8 cellular contexts compared by ENCODE assay signal in the genomic region with DNA sequence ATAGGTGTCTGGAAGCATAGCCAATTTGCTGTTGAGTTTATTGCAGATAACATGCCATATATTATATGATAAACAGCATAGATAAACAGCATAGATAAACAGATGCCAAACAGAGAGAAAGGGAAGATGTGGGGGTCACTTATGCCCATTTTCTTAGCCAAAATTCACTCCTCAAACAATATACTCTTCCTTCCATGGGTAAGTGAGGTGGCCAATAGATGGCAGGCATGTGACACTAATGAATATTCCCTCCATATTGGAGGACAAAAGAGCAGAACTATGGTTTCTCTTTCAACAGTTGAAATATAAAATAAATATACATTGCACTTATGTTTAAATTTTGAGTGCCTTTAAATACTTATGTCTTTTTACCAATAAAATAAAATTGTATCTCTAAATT.
DNase-seq lines count a peak whose midpoint lies in the region; ATAC-seq and TF ChIP-seq lines count a peak whose summit lies in the region.
"Had no signal": no experiment of that assay in that cellular context is flagged by ENCODE, and none has a peak within 500 bp of the region (broad histone marks: within the 10 kb centered on the region; RNA-seq: fewer than 3 reads in every experiment).

No MANE protein-coding gene starts in this region.

- no peak overlapping the region for H3K4me3 Mint-ChIP-seq in chondrocyte (ENCODE audit: unreplicated experiment)
- H3K4me3 Mint-ChIP-seq: activated naive CD8-positive, alpha-beta T cell treated with anti-CD3 and anti-CD28 coated beads for 36 hours had no signal

- intact Hi-C loops in posterior cingulate gyrus (cut with DNase I), result no loop called here

- peak; percentile 80 for TF ChIP-seq CTCF in LNCaP clone FGC (IDR thresholded peaks at IDR 0.05; ENCODE audit: control insufficient read depth, extremely low read depth, insufficient read depth)
- peak; percentile 76 for TF ChIP-seq CTCF in chondrocyte (IDR thresholded peaks at IDR 0.05)

- H3K4me1 Mint-ChIP-seq in chondrocyte (ENCODE audit: low read depth), result no peaks in the 10 kb centered on the region
- H3K4me1 Mint-ChIP-seq: activated naive CD8-positive, alpha-beta T cell treated with anti-CD3 and anti-CD28 coated beads for 36 hours had no signal

- no peaks in the 10 kb centered on the region for H3K27me3 Mint-ChIP-seq in chondrocyte (ENCODE audit: low read depth)
- H3K27me3 Mint-ChIP-seq: activated naive CD8-positive, alpha-beta T cell treated with anti-CD3 and anti-CD28 coated beads for 36 hours had no signal

- peaks cover 2% of the 10 kb centered on the region for H3K36me3 Mint-ChIP-seq in chondrocyte (ENCODE audit: low read depth)
- H3K36me3 Mint-ChIP-seq: activated naive CD8-positive, alpha-beta T cell treated with anti-CD3 and anti-CD28 coated beads for 36 hours had no signal

- DNase-seq in LNCaP clone FGC (ENCODE audit: low read depth) (peak; percentile 19), chondrocyte (ENCODE audit: low spot score) (no peak), pulmonary artery endothelial cell (ENCODE audit: low read depth, low spot score) (peak; percentile 0), posterior cingulate gyrus (no peak), ecto neural progenitor cell (ENCODE audit: low spot score) (no peak)
- DNase-seq: activated naive CD8-positive, alpha-beta T cell treated with anti-CD3 and anti-CD28 coated beads for 36 hours had no signal

- peak; percentile 39 for ATAC-seq in GM19023 (IDR thresholded peaks at IDR 0.05; ENCODE audit: unreplicated experiment)
- ATAC-seq in GM21390 (IDR thresholded peaks at IDR 0.05; ENCODE audit: unreplicated experiment), result no peak

- no peak overlapping the region for H3K4me3 ChIP-seq in LNCaP clone FGC (ENCODE audit: low read depth, low read length)

- H3K9me3 Mint-ChIP-seq in chondrocyte (ENCODE audit: low read depth), result peaks cover 9% of the 10 kb centered on the region

- no peak overlapping the region for H3K27ac Mint-ChIP-seq in chondrocyte (ENCODE audit: unreplicated experiment)
- H3K27ac Mint-ChIP-seq: activated naive CD8-positive, alpha-beta T cell treated with anti-CD3 and anti-CD28 coated beads for 36 hours had no signal

Comparison
In these comparisons a context has a peak if more than half of its experiments do, and no peak if none do; other contexts are left out.
1. DNase-seq: peak in LNCaP clone FGC (single experiment) and pulmonary artery endothelial cell (single experiment); none in chondrocyte (single experiment), posterior cingulate gyrus (0 of 10) and ecto neural progenitor cell (single experiment).